8 cellular contexts compared by ENCODE assay signal in the genomic region with DNA sequence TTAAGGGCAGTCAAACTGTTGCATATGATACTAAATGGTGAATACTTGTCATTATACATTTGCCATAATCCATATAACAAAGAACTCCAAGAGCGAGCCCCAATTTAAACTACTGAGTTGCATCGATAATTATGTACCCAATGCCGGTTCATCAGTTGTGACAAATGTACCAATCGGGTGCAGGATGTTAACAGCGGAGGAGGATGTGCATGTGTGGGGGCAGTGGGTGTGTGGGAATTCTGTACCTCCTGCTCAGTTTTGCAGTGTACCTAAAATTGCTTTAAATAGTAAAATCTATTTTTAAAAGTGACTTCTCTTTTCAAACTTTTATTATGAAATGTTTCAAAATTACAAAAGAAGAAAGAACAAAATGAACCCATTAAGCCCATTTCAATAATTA. TPM values are rescaled to one million over a fixed set of nuclear protein-coding genes. Genes with fewer than 3 reads are reported as not detected.
"Had no signal": no experiment of that assay in that cellular context is flagged by ENCODE, and none has a peak within 500 bp of the region (broad histone marks: within the 10 kb centered on the region; RNA-seq: fewer than 3 reads in every experiment).

No MANE protein-coding gene starts in this region.

- H3K4me1 ChIP-seq: HAP-1 had no signal

- H2AFZ ChIP-seq: GM23248 had no signal

- H3K9ac ChIP-seq: GM23248 had no signal

- H3K27ac ChIP-seq: GM23248, HL-60 had no signal

- H3K4me3 Mint-ChIP-seq: HFFc6, IgD-negative memory B cell had no signal

- FAIRE-seq: HepG2 had no signal

- H3K4me3 ChIP-seq: GM23248, HAP-1 had no signal

- H3K36me3 ChIP-seq: HAP-1 had no signal

- H3K36me3 Mint-ChIP-seq: IgD-negative memory B cell had no signal

- H3K27ac Mint-ChIP-seq: HFFc6, IgD-negative memory B cell had no signal

- H3K4me1 Mint-ChIP-seq: IgD-negative memory B cell had no signal

- H3K9me3 Mint-ChIP-seq: HFFc6 had no signal

- DNase-seq: GM23248, GOT3, H7, HFFc6 had no signal

RNA-seq across cellular contexts. Expression of gene CDS1, which starts 20.8 kb away (rescaled TPM):
- total RNA-seq: GM23248 had no signal
